Comparison of ENCODE assay signal across 1 cellular context in genomic region chr5:76696254-76696653, GRCh38.
TF ChIP-seq lines count a peak whose summit lies in the region.

No MANE protein-coding gene starts in this region.

TF ChIP-seq in IMR-90, 13 proteins besides CTCF, POLR2A, EP300 and RAD21 (continued from another document):
- TF ChIP-seq RCOR1 (IDR thresholded peaks at IDR 0.05; ENCODE audit: insufficient replicate concordance, low read length), result no peak
- no peak for TF ChIP-seq CEBPB (IDR thresholded peaks at IDR 0.05; ENCODE audit: low read depth, low read length)
- TF ChIP-seq MXI1 (IDR thresholded peaks at IDR 0.05; ENCODE audit: borderline replicate concordance, low read depth, low read length), result no peak
- TF ChIP-seq BHLHE40 (IDR thresholded peaks at IDR 0.05; ENCODE audit: low read depth, low read length), result no peak
- TF ChIP-seq RFX5 (IDR thresholded peaks at IDR 0.05; ENCODE audit: low read depth, low read length), result no peak
- no peak for TF ChIP-seq CHD1 (IDR thresholded peaks at IDR 0.05; ENCODE audit: low read depth, low read length)
- TF ChIP-seq USF2 (IDR thresholded peaks at IDR 0.05; ENCODE audit: low read depth, low read length), result no peak
TF ChIP-seq in IMR-90: peak in this region for 0.
